20 cellular contexts compared by ENCODE assay signal in genomic region chr21:31892686-31893085, GRCh38. TPM values are rescaled to one million over a fixed set of nuclear protein-coding genes. Genes with fewer than 3 reads are reported as not detected.
A peak's percentile ranks its signal among the peaks of the same experiment; 100 is the strongest.
DNase-seq lines count a peak whose midpoint lies in the region; ATAC-seq and TF ChIP-seq lines count a peak whose summit lies in the region.
"Had no signal": no experiment of that assay in that cellular context is flagged by ENCODE, and none has a peak within 500 bp of the region (broad histone marks: within the 10 kb centered on the region; RNA-seq: fewer than 3 reads in every experiment).

No MANE protein-coding gene starts in this region.

- CTCF ChIA-PET in IMR-90 (lab: Yijun Ruan, JAX) = interaction anchor here (0.6 kb wide), 1 partner anchor 11 kb away, joined by 3 read pairs; no protein-coding TSS in a partner anchor

- H3K9me1 ChIP-seq in IMR-90 (ENCODE audit: insufficient read depth, low read length) = peaks cover 11% of the 10 kb centered on the region; the same call in 1 of the 2 replicates

- no peaks in the 10 kb centered on the region for H3K36me3 Mint-ChIP-seq in endodermal cell (ENCODE audit: low read depth)

- TF ChIP-seq CTCF in IMR-90 (conservative IDR thresholded peaks at IDR 0.05; ENCODE audit: low read depth, low read length) (no peak), endodermal cell (conservative IDR thresholded peaks at IDR 0.05) (no peak)

- no peak overlapping the region for H3K27ac ChIP-seq in IMR-90 (ENCODE audit: insufficient read depth, low read length)
- H3K27ac ChIP-seq in endodermal cell (ENCODE audit: low read depth, low read length) = no peak overlapping the region
- no peak overlapping the region for H3K27ac ChIP-seq in mesenchymal stem cell (ENCODE audit: low read length, poor library complexity, severe bottlenecking)
- no peak overlapping the region for H3K27ac ChIP-seq in trophoblast cell (ENCODE audit: low read depth, low read length)
- H3K27ac ChIP-seq: PC-9, RWPE1 had no signal

- DNase-seq in IMR-90 (no peak), endodermal cell (peak; percentile 72), mesenchymal stem cell (no peak), trophoblast cell (no peak), HAP-1 (ENCODE audit: low spot score in 2 of 2) (no peak)
- DNase-seq: Caco-2, DMS153, GF-D8, GOT3, NCI-H1436 treated with DMSO at 0.1 percent for 48 hours, NCI-H2029, NCI-H2171, NCI-H526, PC-9, SJCRH30 had no signal

- no peak overlapping the region for H4K5ac ChIP-seq in IMR-90 (ENCODE audit: low read depth, low read length)

- H2AK9ac ChIP-seq in IMR-90 (replicated peaks; ENCODE audit: low read depth, low read length, poor library complexity) = no peak overlapping the region

- no peaks in the 10 kb centered on the region for H3K36me3 ChIP-seq in IMR-90 (ENCODE audit: control insufficient read depth, insufficient read depth, low read length)
- H3K36me3 ChIP-seq in endodermal cell (ENCODE audit: control insufficient read depth, insufficient read depth, low read length) = no peaks in the 10 kb centered on the region
- no peaks in the 10 kb centered on the region for H3K36me3 ChIP-seq in mesenchymal stem cell (ENCODE audit: control insufficient read depth in 1 of 2, insufficient read depth in 2 of 2, low read depth in 1 of 2, low read length in 2 of 2)
- H3K36me3 ChIP-seq in trophoblast cell (ENCODE audit: control insufficient read depth in 1 of 2, insufficient read depth in 2 of 2, low read length in 2 of 2) = no peaks in the 10 kb centered on the region
- no peaks in the 10 kb centered on the region for H3K36me3 ChIP-seq in HAP-1 (replicated peaks)

- H2AFZ ChIP-seq in IMR-90 (replicated peaks; ENCODE audit: low read length, poor library complexity) = no peak overlapping the region
- H2AFZ ChIP-seq in mesenchymal stem cell (ENCODE audit: low read depth, low read length) = no peak overlapping the region
- H2AFZ ChIP-seq in trophoblast cell (ENCODE audit: insufficient read depth, low read length, poor library complexity) = no peak overlapping the region
- H2AFZ ChIP-seq: PC-9 had no signal

- intact Hi-C loops in IMR-90 (cut with micrococcal nuclease) = loop anchor here (5.0 kb wide), 1 partner anchor 55 kb away; no protein-coding TSS in a partner anchor

- no peak overlapping the region for H3K4me3 Mint-ChIP-seq in endodermal cell
- H3K4me3 Mint-ChIP-seq: B cell had no signal

- H2BK5ac ChIP-seq in IMR-90 (ENCODE audit: low read depth, low read length, poor library complexity, severe bottlenecking) = no peak overlapping the region
- no peak overlapping the region for H2BK5ac ChIP-seq in mesenchymal stem cell (ENCODE audit: low read depth, low read length, poor library complexity, severe bottlenecking)
- no peak overlapping the region for H2BK5ac ChIP-seq in trophoblast cell (ENCODE audit: low read depth, low read length, poor library complexity)

- H3K79me1 ChIP-seq in IMR-90 (ENCODE audit: low read depth in 1 of 2, low read length in 2 of 2) = peaks cover 0 to 20% of the 10 kb centered on the region in 2 experiments; a peak in 3 of 4 replicates
- H3K79me1 ChIP-seq in mesenchymal stem cell (replicated peaks; ENCODE audit: low read length, poor library complexity, severe bottlenecking) = no peaks in the 10 kb centered on the region
- H3K79me1 ChIP-seq in trophoblast cell (ENCODE audit: low read length) = no peaks in the 10 kb centered on the region

- H3K9ac ChIP-seq in IMR-90 (ENCODE audit: low read depth, low read length) (no peak overlapping the region), endodermal cell (ENCODE audit: extremely low read depth, low read length, poor library complexity, severe bottlenecking) (no peak overlapping the region), mesenchymal stem cell (ENCODE audit: low read length) (no peak overlapping the region), trophoblast cell (ENCODE audit: low read length) (no peak overlapping the region)

- peaks cover 3% of the 10 kb centered on the region; the same call in 1 of the 2 replicates for H4K20me1 ChIP-seq in IMR-90 (ENCODE audit: insufficient read depth, low read length)

- H2AK5ac ChIP-seq in IMR-90 (ENCODE audit: low read depth, low read length) (peak overlapping the region; percentile 2; the same call in 1 of the 2 replicates), mesenchymal stem cell (ENCODE audit: low read length, severe bottlenecking) (no peak overlapping the region), trophoblast cell (ENCODE audit: low read length) (no peak overlapping the region)

- no peaks in the 10 kb centered on the region for H3K27me3 ChIP-seq in IMR-90 (ENCODE audit: control insufficient read depth, insufficient read depth, low read length)
- H3K27me3 ChIP-seq in endodermal cell (ENCODE audit: control insufficient read depth, insufficient read depth, low read length, poor library complexity, severe bottlenecking) = no peaks in the 10 kb centered on the region
- H3K27me3 ChIP-seq in mesenchymal stem cell (ENCODE audit: control insufficient read depth in 1 of 2, insufficient read depth in 1 of 2, low read length in 2 of 2) = no peaks in the 10 kb centered on the region
- H3K27me3 ChIP-seq in trophoblast cell (ENCODE audit: insufficient read depth, low read length) = no peaks in the 10 kb centered on the region
- H3K27me3 ChIP-seq in HAP-1 (ENCODE audit: low read depth) = no peaks in the 10 kb centered on the region
- H3K27me3 ChIP-seq: SJCRH30 had no signal

- no peak for TF ChIP-seq RAD21 in IMR-90 (IDR thresholded peaks at IDR 0.05; ENCODE audit: low read length)

- dilution Hi-C loops in IMR-90 (cut with HindIII; ENCODE audit: low sequenced_read_pairs, unreplicated experiment) = no loop called here

- no peak overlapping the region for H3K4me2 ChIP-seq in IMR-90 (ENCODE audit: low read depth, low read length)
- no peak overlapping the region for H3K4me2 ChIP-seq in mesenchymal stem cell (ENCODE audit: low read length, poor library complexity, severe bottlenecking)
- H3K4me2 ChIP-seq in trophoblast cell (ENCODE audit: low read length) = peak overlapping the region; percentile 1
- H3K4me2 ChIP-seq: PC-9 had no signal

- H4K91ac ChIP-seq in IMR-90 (ENCODE audit: insufficient read depth, low read depth, low read length) (no peak overlapping the region; the same call in 1 of the 2 replicates), mesenchymal stem cell (ENCODE audit: low read length) (no peak overlapping the region), trophoblast cell (ENCODE audit: low read depth, low read length) (no peak overlapping the region)

- H3K9me3 Mint-ChIP-seq in endodermal cell = no peaks in the 10 kb centered on the region

- H2BK15ac ChIP-seq in IMR-90 (ENCODE audit: low read depth, low read length) (peak overlapping the region; percentile 63; the same call in 1 of the 3 replicates), mesenchymal stem cell (ENCODE audit: low read depth, poor library complexity, severe bottlenecking) (no peak overlapping the region)

- H3K9me3 ChIP-seq in IMR-90 (ENCODE audit: control insufficient read depth, insufficient read depth, low read length) (no peaks in the 10 kb centered on the region), endodermal cell (ENCODE audit: control insufficient read depth, low read length) (no peaks in the 10 kb centered on the region), mesenchymal stem cell (ENCODE audit: control insufficient read depth, low read length) (no peaks in the 10 kb centered on the region), trophoblast cell (ENCODE audit: insufficient read depth, low read depth, low read length) (no peaks in the 10 kb centered on the region), HAP-1 (no peaks in the 10 kb centered on the region)
- H3K9me3 ChIP-seq: Caco-2, SJCRH30 had no signal

- H3K4me1 Mint-ChIP-seq in endodermal cell = peaks cover 10% of the 10 kb centered on the region
- H3K4me1 Mint-ChIP-seq: B cell had no signal

- WGBS in IMR-90 (ENCODE audit: extremely low coverage in 2 of 2, insufficient read length in 1 of 2), 2 experiments = no CpG with 5 or more reads among the region's 9 CpGs
- 48 to 71% methylated on average over 6 to 8 of the region's 9 CpGs for WGBS in endodermal cell (ENCODE audit: insufficient coverage in 1 of 2, insufficient read length in 1 of 2), 2 experiments
- 48% methylated on average over 8 of the region's 9 CpGs for WGBS in mesenchymal stem cell
- WGBS in trophoblast cell (ENCODE audit: extremely low coverage, insufficient coverage, insufficient read length) = no CpG with 5 or more reads among the region's 9 CpGs

- no TSS peak for BruUV-seq in IMR-90 (replicated peaks; lab: Mats Ljungman, UMichigan)

- H2BK120ac ChIP-seq in IMR-90 (ENCODE audit: low read depth, low read length) (no peak overlapping the region; the same call in 1 of the 2 replicates), mesenchymal stem cell (ENCODE audit: low read depth, low read length) (no peak overlapping the region), trophoblast cell (ENCODE audit: insufficient read depth, low read length, poor library complexity) (no peak overlapping the region)

- H4K8ac ChIP-seq in IMR-90 (ENCODE audit: low read depth in 2 of 2, low read length in 2 of 2) = no peak overlapping the region
- no peak overlapping the region for H4K8ac ChIP-seq in mesenchymal stem cell (ENCODE audit: low read length)
- no peak overlapping the region for H4K8ac ChIP-seq in trophoblast cell (ENCODE audit: low read depth, low read length)

- ATAC-seq in IMR-90 (ENCODE audit: low read depth) (no peak), GM18867 (IDR thresholded peaks at IDR 0.05; ENCODE audit: unreplicated experiment) (no peak), GM18505 (IDR thresholded peaks at IDR 0.05; ENCODE audit: unreplicated experiment) (no peak), HG02885 (IDR thresholded peaks at IDR 0.05; ENCODE audit: poor library complexity, unreplicated experiment) (no peak)

- H3K23ac ChIP-seq in IMR-90 (ENCODE audit: low read depth, low read length) (no peak overlapping the region), mesenchymal stem cell (ENCODE audit: low read length in 2 of 2) (peak overlapping the region in 1 of 2 experiments; percentile 24), trophoblast cell (ENCODE audit: low read length) (no peak overlapping the region)

- H3K4me3 ChIP-seq in IMR-90 (ENCODE audit: insufficient read depth, low read depth, low read length) (no peak overlapping the region), endodermal cell (ENCODE audit: low read length) (no peak overlapping the region), mesenchymal stem cell (ENCODE audit: insufficient read depth in 1 of 2, low read depth in 1 of 2, low read length in 2 of 2) (no peak overlapping the region), trophoblast cell (ENCODE audit: low read depth, low read length) (no peak overlapping the region), HAP-1 (no peak overlapping the region)
- H3K4me3 ChIP-seq: PC-9, SJCRH30 had no signal

- H3K4ac ChIP-seq in IMR-90 (ENCODE audit: low read depth, low read length) (peak overlapping the region; percentile 36), mesenchymal stem cell (ENCODE audit: low read depth in 1 of 2, low read length in 2 of 2) (no peak overlapping the region), trophoblast cell (ENCODE audit: low read depth, low read length) (no peak overlapping the region)

- H3K56ac ChIP-seq in IMR-90 (ENCODE audit: extremely low read depth, insufficient read depth, low read length) = no peak overlapping the region

- no peaks in the 10 kb centered on the region for H3K27me3 Mint-ChIP-seq in endodermal cell (ENCODE audit: insufficient read depth)

- H3K27ac Mint-ChIP-seq in endodermal cell = no peak overlapping the region
- H3K27ac Mint-ChIP-seq: B cell had no signal

- peak overlapping the region; percentile 14; the same call in 1 of the 2 replicates for H2BK20ac ChIP-seq in IMR-90 (ENCODE audit: low read depth, low read length)

- in situ Hi-C loops in IMR-90 (cut with MboI; ENCODE audit: low sequenced_read_pairs) = no loop called here
- in situ Hi-C loops in HAP-1 (cut with MboI; ENCODE audit: low sequenced_read_pairs) = no loop called here

- H3K14ac ChIP-seq in IMR-90 (replicated peaks; ENCODE audit: low read depth, low read length) (no peak overlapping the region; the same call in 1 of the 2 replicates), mesenchymal stem cell (ENCODE audit: low read length in 2 of 2) (no peak overlapping the region), trophoblast cell (ENCODE audit: low read length) (no peak overlapping the region)

- POLR2A ChIA-PET in IMR-90 (lab: Charles Lee; ENCODE audit: unreplicated experiment) = no interaction called here

- no peak overlapping the region for H3K18ac ChIP-seq in IMR-90 (ENCODE audit: low read depth, low read length)
- H3K18ac ChIP-seq in mesenchymal stem cell (ENCODE audit: low read depth in 1 of 2, low read length in 2 of 2) = no peak overlapping the region
- H3K18ac ChIP-seq in trophoblast cell (ENCODE audit: low read length) = no peak overlapping the region

- H2BK12ac ChIP-seq in mesenchymal stem cell (ENCODE audit: low read length in 2 of 2) = peak overlapping the region; percentile 66 to 84
- H2BK12ac ChIP-seq in trophoblast cell (ENCODE audit: low read length) = no peak overlapping the region

- H3K4me1 ChIP-seq in IMR-90 (ENCODE audit: control insufficient read depth, insufficient read depth, low read length) (peaks cover 27% of the 10 kb centered on the region), endodermal cell (ENCODE audit: control insufficient read depth, insufficient read depth, low read length) (no peaks in the 10 kb centered on the region), mesenchymal stem cell (ENCODE audit: control insufficient read depth, insufficient read depth, low read depth, low read length) (peaks cover 1% of the 10 kb centered on the region), trophoblast cell (ENCODE audit: control insufficient read depth in 1 of 2, insufficient read depth in 2 of 2, low read length in 2 of 2) (peaks cover 15 to 26% of the 10 kb centered on the region in 2 experiments), HAP-1 (peaks cover 7% of the 10 kb centered on the region)

- TF ChIP-seq POLR2A in IMR-90 (IDR thresholded peaks at IDR 0.05; ENCODE audit: low read depth, low read length) = no peak
- no peak for TF ChIP-seq POLR2A in GM18505 (IDR thresholded peaks at IDR 0.05; ENCODE audit: borderline replicate concordance, extremely low read depth, insufficient read depth, insufficient read length)

- no peak overlapping the region for H4K12ac ChIP-seq in trophoblast cell (ENCODE audit: low read depth, low read length)

- no peaks in the 10 kb centered on the region for H3K79me2 ChIP-seq in trophoblast cell (ENCODE audit: control insufficient read depth, insufficient read depth, low read length, poor library complexity)

RNA-seq across cellular contexts. Expression of gene HUNK, which starts 19.9 kb away (rescaled TPM):
- total RNA-seq in IMR-90 (2012; rRNA removed) (1.1 and 2.0 TPM in 2 replicates), endodermal cell (1 to 10 TPM; 5.8 to 8.4 TPM)
- 1.0 and 1.3 TPM in 2 replicates for polyA plus RNA-seq in IMR-90 (2012; rRNA removed)
- 0.58 and 0.60 TPM in 2 replicates for polyA plus RNA-seq in IMR-90 (2012; cell fraction: cytosol; rRNA removed)
- 0.52 and 0.96 TPM in 2 replicates for polyA plus RNA-seq in IMR-90 (2012; cell fraction: nucleus; rRNA removed; ENCODE audit: low replicate concordance)
- 8.8 TPM for polyA plus RNA-seq in endodermal cell (2013, experiment 1 of 2)
- 8.4 TPM for polyA plus RNA-seq in endodermal cell (2013, experiment 2 of 2)
- 0.46 TPM for polyA plus RNA-seq in mesenchymal stem cell (2013, experiment 1 of 2)
- 0.52 TPM for polyA plus RNA-seq in mesenchymal stem cell (2013, experiment 2 of 2)
- polyA plus RNA-seq in trophoblast cell (2013) = 4.4 and 4.7 TPM in 2 replicates
- total RNA-seq: PC-9 had no signal
